In the genomic region with DNA sequence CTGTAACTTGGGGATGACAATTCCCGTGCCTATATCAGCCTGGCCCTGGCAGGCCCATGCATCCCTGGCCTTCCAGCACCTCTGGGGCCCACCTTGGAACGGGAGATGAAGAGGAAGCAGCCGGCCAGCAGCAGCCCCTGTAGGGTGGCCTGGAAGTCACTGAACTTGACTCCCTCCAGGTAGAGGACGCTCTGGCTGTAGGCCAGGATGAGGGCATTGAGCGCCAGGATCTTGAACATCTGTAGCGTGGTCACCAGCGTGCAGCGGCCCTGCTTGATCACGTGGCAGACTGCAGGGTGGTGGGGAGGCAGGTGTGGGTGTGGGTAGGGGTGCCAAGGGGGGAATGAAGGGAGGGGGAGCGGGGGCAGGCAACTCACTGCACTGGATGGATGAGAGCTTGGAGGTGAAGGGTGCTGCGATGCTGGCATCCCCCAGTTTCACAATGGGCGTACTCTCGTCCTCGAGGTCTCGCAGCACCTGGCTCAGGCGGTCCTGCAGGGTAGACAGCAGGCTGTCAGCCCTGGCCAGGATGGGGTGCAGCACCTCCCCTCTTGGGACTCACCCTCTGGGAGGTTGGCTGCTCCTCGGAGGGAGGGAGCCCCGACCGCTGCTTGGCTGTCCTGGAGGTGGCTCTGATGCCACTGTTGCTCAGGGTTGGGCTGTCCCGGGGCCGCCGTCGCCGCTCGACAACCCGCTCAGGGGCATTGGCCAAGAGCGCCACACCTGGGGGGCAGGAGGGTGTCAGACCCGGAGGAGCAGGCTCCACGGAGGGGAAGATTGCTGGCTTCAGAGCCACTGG, we compare ENCODE assay signal across 15 cellular contexts. TPM values are rescaled to one million over a fixed set of nuclear protein-coding genes. Genes with fewer than 3 reads are reported as not detected.
DNase-seq lines count a peak whose midpoint lies in the region; ATAC-seq and TF ChIP-seq lines count a peak whose summit lies in the region.
"Had no signal": no experiment of that assay in that cellular context is flagged by ENCODE, and none has a peak within 500 bp of the region (broad histone marks: within the 10 kb centered on the region; RNA-seq: fewer than 3 reads in every experiment).

No MANE protein-coding gene starts in this region.

- H2AFZ ChIP-seq in neuronal stem cell (ENCODE audit: low read length) = no peak overlapping the region

- no peak overlapping the region for H3K4me2 ChIP-seq in neuronal stem cell (ENCODE audit: insufficient read depth, low read length, poor library complexity, severe bottlenecking)
- H3K4me2 ChIP-seq: BLaER1 had no signal

- H3K27ac ChIP-seq in neuronal stem cell (replicated peaks; ENCODE audit: low read length) = no peak overlapping the region
- H3K27ac ChIP-seq: BLaER1 had no signal

- no peak overlapping the region for H4K91ac ChIP-seq in neuronal stem cell (ENCODE audit: low read depth, low read length, poor library complexity)

- ATAC-seq in activated naive CD4-positive, alpha-beta T cell treated with anti-CD3 and anti-CD28 coated beads, Interleukin-2, amount 50 U/mL, for 72 hours = no peak
- no peak for ATAC-seq in activated T-helper 17 cell treated with anti-CD3 and anti-CD28 coated beads, Interleukin-2, amount 50 U/mL, for 72 hours (replicated peaks)
- ATAC-seq: HCT116 had no signal

- peak overlapping the region; percentile 58 to 72 for H3K27ac Mint-ChIP-seq in activated naive CD4-positive, alpha-beta T cell treated with anti-CD3 and anti-CD28 coated beads, Interleukin-2, amount 50 U/mL, for 72 hours
- H3K27ac Mint-ChIP-seq in CD14-positive monocyte (peak overlapping the region in 1 of 7 donors; percentile 61), endothelial cell (ENCODE audit: unreplicated experiment) (no peak overlapping the region)
- H3K27ac Mint-ChIP-seq in activated T-helper 17 cell treated with anti-CD3 and anti-CD28 coated beads, Interleukin-2, amount 50 U/mL, for 72 hours = peak overlapping the region; percentile 38
- H3K27ac Mint-ChIP-seq: CD4-positive, CD25-positive, alpha-beta regulatory T cell had no signal

- H3K9me3 ChIP-seq in neuronal stem cell (replicated peaks in 1 of 2; ENCODE audit: control insufficient read depth in 2 of 2, insufficient read depth in 1 of 2, low read depth in 1 of 2, low read length in 2 of 2) = peaks cover 0 to 2% of the 10 kb centered on the region in 2 donors
- H3K9me3 ChIP-seq: BLaER1 had no signal

- intact Hi-C loops in CD14-positive monocyte (cut with micrococcal nuclease) = no loop called here

- no peak overlapping the region for H3K4me3 ChIP-seq in neuronal stem cell (ENCODE audit: low read length in 2 of 2)
- H3K4me3 ChIP-seq: BLaER1 had no signal

- peaks cover 4% of the 10 kb centered on the region for H3K4me1 Mint-ChIP-seq in CD14-positive monocyte
- H3K4me1 Mint-ChIP-seq in activated T-helper 17 cell treated with anti-CD3 and anti-CD28 coated beads, Interleukin-2, amount 50 U/mL, for 72 hours = peaks cover 7% of the 10 kb centered on the region
- peaks cover 8% of the 10 kb centered on the region for H3K4me1 Mint-ChIP-seq in endothelial cell (ENCODE audit: unreplicated experiment)

- no peak overlapping the region for H3K4ac ChIP-seq in neuronal stem cell (ENCODE audit: low read length)

- H4K8ac ChIP-seq in neuronal stem cell (ENCODE audit: low read depth, low read length) = no peak overlapping the region

- no peak for DNase-seq in activated naive CD4-positive, alpha-beta T cell treated with anti-CD3 and anti-CD28 coated beads, Interleukin-2, amount 50 U/mL, for 72 hours (ENCODE audit: low spot score in 2 of 2)
- DNase-seq in activated naive CD4-positive, alpha-beta T cell treated with Interleukin-2 at 50 U/mL for 16 hours = no peak
- DNase-seq in CD14-positive monocyte (ENCODE audit: low spot score) (peak; percentile 38), neuronal stem cell (ENCODE audit: low spot score) (no peak), HCEC 1CT (no peak), endothelial cell (ENCODE audit: low spot score) (no peak), activated gamma-delta T cell (lab: John Stamatoyannopoulos, UW) (no peak)
- DNase-seq: 8988T; AML-193; Calu3; CD4-positive, CD25-positive, alpha-beta regulatory T cell; DMS 273 treated with DMSO at 0.1 percent for 48 hours had no signal

- H3K4me3 Mint-ChIP-seq in CD14-positive monocyte (no peak overlapping the region), endothelial cell (ENCODE audit: unreplicated experiment) (no peak overlapping the region)
- H3K4me3 Mint-ChIP-seq in activated T-helper 17 cell treated with anti-CD3 and anti-CD28 coated beads, Interleukin-2, amount 50 U/mL, for 72 hours = no peak overlapping the region

- TF ChIP-seq CTCF in CD14-positive monocyte (IDR thresholded peaks at IDR 0.05) (no peak), endothelial cell (IDR thresholded peaks at IDR 0.05; ENCODE audit: unreplicated experiment) (no peak)

- no peak overlapping the region for H3K9ac ChIP-seq in neuronal stem cell (ENCODE audit: low read depth, low read length, poor library complexity)
- H3K9ac ChIP-seq: BLaER1 had no signal

- peak overlapping the region; percentile 13 for H2BK5ac ChIP-seq in neuronal stem cell (ENCODE audit: low read length)

- no peak overlapping the region for H2BK12ac ChIP-seq in neuronal stem cell (ENCODE audit: low read length)

- H3K79me1 ChIP-seq in neuronal stem cell (ENCODE audit: low read depth, low read length) = peaks cover 8% of the 10 kb centered on the region

- H3K23ac ChIP-seq in neuronal stem cell (ENCODE audit: low read depth, low read length, poor library complexity) = peak overlapping the region; percentile 43

- H3K27me3 Mint-ChIP-seq in CD14-positive monocyte (ENCODE audit: low read depth in 3 of 3) (peaks cover 0 to 2% (median 1%) of the 10 kb centered on the region in 3 donors), endothelial cell (ENCODE audit: unreplicated experiment) (peaks cover 17% of the 10 kb centered on the region)
- no peaks in the 10 kb centered on the region for H3K27me3 Mint-ChIP-seq in activated T-helper 17 cell treated with anti-CD3 and anti-CD28 coated beads, Interleukin-2, amount 50 U/mL, for 72 hours

- no peak overlapping the region for H2BK15ac ChIP-seq in neuronal stem cell (ENCODE audit: low read length)

- no peak overlapping the region for H3K14ac ChIP-seq in neuronal stem cell (ENCODE audit: low read length)

- WGBS in neuronal stem cell (ENCODE audit: extremely low coverage in 2 of 2, insufficient read length in 2 of 2, insufficient replicate concordance in 1 of 2), 2 donors = no CpG with 5 or more reads among the region's 29 CpGs

- no peaks in the 10 kb centered on the region for H3K9me3 Mint-ChIP-seq in activated naive CD4-positive, alpha-beta T cell treated with anti-CD3 and anti-CD28 coated beads, Interleukin-2, amount 50 U/mL, for 72 hours
- H3K9me3 Mint-ChIP-seq in CD14-positive monocyte (no peaks in the 10 kb centered on the region), endothelial cell (ENCODE audit: unreplicated experiment) (peaks cover 3% of the 10 kb centered on the region)
- no peaks in the 10 kb centered on the region for H3K9me3 Mint-ChIP-seq in activated T-helper 17 cell treated with anti-CD3 and anti-CD28 coated beads, Interleukin-2, amount 50 U/mL, for 72 hours
- H3K9me3 Mint-ChIP-seq: CD4-positive, CD25-positive, alpha-beta regulatory T cell had no signal

- peaks cover 10 to 18% of the 10 kb centered on the region in 2 donors for H3K36me3 Mint-ChIP-seq in activated naive CD4-positive, alpha-beta T cell treated with anti-CD3 and anti-CD28 coated beads, Interleukin-2, amount 50 U/mL, for 72 hours
- H3K36me3 Mint-ChIP-seq in CD14-positive monocyte (peaks cover 63 to 82% of the 10 kb centered on the region in 2 donors), endothelial cell (ENCODE audit: low read depth, unreplicated experiment) (peaks cover 29% of the 10 kb centered on the region)
- peaks cover 87% of the 10 kb centered on the region for H3K36me3 Mint-ChIP-seq in activated T-helper 17 cell treated with anti-CD3 and anti-CD28 coated beads, Interleukin-2, amount 50 U/mL, for 72 hours (ENCODE audit: low read depth)

- H2BK120ac ChIP-seq in neuronal stem cell (ENCODE audit: low read depth, low read length) = no peak overlapping the region

- no peaks in the 10 kb centered on the region for H3K27me3 ChIP-seq in neuronal stem cell (ENCODE audit: control insufficient read depth in 3 of 3, insufficient read depth in 3 of 3, low read depth in 1 of 3, low read length in 3 of 3)
- H3K27me3 ChIP-seq: BLaER1 had no signal

- H3K18ac ChIP-seq in neuronal stem cell (ENCODE audit: low read length) = no peak overlapping the region

- no peak overlapping the region for H2AK5ac ChIP-seq in neuronal stem cell (ENCODE audit: low read depth, low read length)

- peaks cover 48 to 71% of the 10 kb centered on the region in 2 donors for H3K36me3 ChIP-seq in neuronal stem cell (replicated peaks in 1 of 2; ENCODE audit: control insufficient read depth in 2 of 2, insufficient read depth in 2 of 2, low read length in 2 of 2)

- H3K4me1 ChIP-seq in neuronal stem cell (ENCODE audit: control insufficient read depth in 2 of 2, insufficient read depth in 1 of 2, low read depth in 1 of 2, low read length in 2 of 2) = peaks cover 0 to 5% of the 10 kb centered on the region in 2 donors

RNA-seq across cellular contexts. Expression of a gene that starts 3.8 kb away (rescaled TPM):
- 100 to 1,000 TPM in 1 of 2 donors, 10 to 100 TPM in 1; 69.7 to 106 TPM for total RNA-seq in activated naive CD4-positive, alpha-beta T cell treated with anti-CD3 and anti-CD28 coated beads, Interleukin-2, amount 50 U/mL, for 72 hours
- polyA plus RNA-seq in CD14-positive monocyte = 10 to 100 TPM; 41.4 to 75.1 TPM
- 100 to 1,000 TPM in 1 of 2 donors, 10 to 100 TPM in 1; 79.9 to 100 TPM for total RNA-seq in activated T-helper 17 cell treated with anti-CD3 and anti-CD28 coated beads, Interleukin-2, amount 50 U/mL, for 72 hours
- 6.5 TPM for polyA plus RNA-seq in neuronal stem cell (2013, experiment 1 of 2)
- polyA plus RNA-seq in neuronal stem cell (2013, experiment 2 of 2) = 6.7 TPM
- total RNA-seq in endothelial cell (ENCODE audit: unreplicated experiment) = 18.5 TPM

RNA-seq across cellular contexts. Expression of a gene that starts 16.2 kb away (rescaled TPM):
- total RNA-seq in activated naive CD4-positive, alpha-beta T cell treated with anti-CD3 and anti-CD28 coated beads, Interleukin-2, amount 50 U/mL, for 72 hours = 10 to 100 TPM; 35.6 to 83.0 TPM
- polyA plus RNA-seq in CD14-positive monocyte = 10 to 100 TPM; 16.9 to 21.9 TPM
- total RNA-seq in activated T-helper 17 cell treated with anti-CD3 and anti-CD28 coated beads, Interleukin-2, amount 50 U/mL, for 72 hours = 10 to 100 TPM; 47.8 to 79.6 TPM
- 20.7 TPM for polyA plus RNA-seq in neuronal stem cell (2013, experiment 1 of 2)
- polyA plus RNA-seq in neuronal stem cell (2013, experiment 2 of 2) = 20.1 TPM
- total RNA-seq in endothelial cell (ENCODE audit: unreplicated experiment) = 56.7 TPM

RNA-seq across cellular contexts. Expression of a gene that starts 19.2 kb away (rescaled TPM):
- 100 to 1,000 TPM in 1 of 2 donors, 10 to 100 TPM in 1; 35.4 to 122 TPM for total RNA-seq in activated naive CD4-positive, alpha-beta T cell treated with anti-CD3 and anti-CD28 coated beads, Interleukin-2, amount 50 U/mL, for 72 hours
- 1 to 10 TPM; 1.9 to 2.2 TPM for polyA plus RNA-seq in CD14-positive monocyte
- total RNA-seq in activated T-helper 17 cell treated with anti-CD3 and anti-CD28 coated beads, Interleukin-2, amount 50 U/mL, for 72 hours = 10 to 100 TPM; 46.3 to 85.6 TPM
- 79.0 TPM for polyA plus RNA-seq in neuronal stem cell (2013, experiment 1 of 2)
- 73.0 TPM for polyA plus RNA-seq in neuronal stem cell (2013, experiment 2 of 2)
- total RNA-seq in endothelial cell (ENCODE audit: unreplicated experiment) = 35.5 TPM

RNA-seq across cellular contexts. Expression of a gene that starts 21.4 kb away (rescaled TPM):
- 10 to 100 TPM; 66.9 to 79.6 TPM for total RNA-seq in activated naive CD4-positive, alpha-beta T cell treated with anti-CD3 and anti-CD28 coated beads, Interleukin-2, amount 50 U/mL, for 72 hours
- polyA plus RNA-seq in CD14-positive monocyte = 1 to 10 TPM; 5.5 to 8.4 TPM
- 10 to 100 TPM; 57.0 to 70.7 TPM for total RNA-seq in activated T-helper 17 cell treated with anti-CD3 and anti-CD28 coated beads, Interleukin-2, amount 50 U/mL, for 72 hours
- 14.0 TPM for polyA plus RNA-seq in neuronal stem cell (2013, experiment 1 of 2)
- polyA plus RNA-seq in neuronal stem cell (2013, experiment 2 of 2) = 14.0 TPM
- total RNA-seq in endothelial cell (ENCODE audit: unreplicated experiment) = 29.5 TPM

RNA-seq across cellular contexts. Expression of a gene that starts 28.7 kb away (rescaled TPM):
- total RNA-seq in activated naive CD4-positive, alpha-beta T cell treated with anti-CD3 and anti-CD28 coated beads, Interleukin-2, amount 50 U/mL, for 72 hours = 10 to 100 TPM; 27.6 to 37.3 TPM
- polyA plus RNA-seq in CD14-positive monocyte = not detected
- 100 to 1,000 TPM in 1 of 2 donors, 10 to 100 TPM in 1; 63.9 to 101 TPM for total RNA-seq in activated T-helper 17 cell treated with anti-CD3 and anti-CD28 coated beads, Interleukin-2, amount 50 U/mL, for 72 hours
- polyA plus RNA-seq in neuronal stem cell (2013, experiment 1 of 2) = 6.9 TPM
- polyA plus RNA-seq in neuronal stem cell (2013, experiment 2 of 2) = 7.0 TPM
- 0.82 TPM for total RNA-seq in endothelial cell (ENCODE audit: unreplicated experiment)
